Comparison of ENCODE assay signal across 17 cellular contexts in the genomic region with DNA sequence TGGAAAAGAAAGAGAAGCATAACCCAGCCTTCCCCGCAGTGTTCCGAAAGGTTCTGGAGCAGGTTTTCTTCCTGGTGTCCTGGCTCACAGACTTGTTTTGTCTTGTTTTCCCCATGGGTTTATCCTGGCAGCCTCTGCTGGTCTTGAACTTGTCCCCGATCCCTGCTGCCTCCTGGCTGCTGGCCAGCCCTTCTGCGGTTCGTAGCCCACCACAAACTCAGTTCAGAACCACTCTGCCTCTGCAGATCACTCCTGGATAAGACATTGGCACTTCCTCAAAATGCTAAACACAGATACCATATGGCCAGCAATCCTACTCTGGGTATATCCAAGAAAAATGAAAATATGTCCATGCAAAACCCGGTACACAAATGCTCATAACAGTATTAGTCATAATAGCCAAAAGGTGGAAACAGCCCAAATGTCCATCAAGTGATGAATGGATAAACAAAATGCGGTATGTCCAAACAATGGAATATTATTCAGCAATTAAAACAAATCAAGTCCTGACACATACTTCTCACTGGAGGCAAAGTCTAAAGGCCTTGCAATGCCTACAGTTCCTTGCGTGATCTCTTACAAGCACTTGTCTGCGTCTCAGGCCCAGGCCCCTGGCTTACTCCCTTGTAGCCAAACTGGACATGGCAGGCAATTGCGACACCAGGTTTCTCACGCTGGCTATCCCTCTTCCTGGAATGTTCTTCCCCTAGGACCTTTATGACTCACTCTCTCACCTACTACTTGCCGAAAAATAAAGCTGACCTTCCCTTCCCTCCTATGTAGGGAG. TPM values are rescaled to one million over a fixed set of nuclear protein-coding genes. Genes with fewer than 3 reads are reported as not detected.
A peak's percentile ranks its signal among the peaks of the same experiment; 100 is the strongest.
DNase-seq lines count a peak whose midpoint lies in the region; ATAC-seq, FAIRE-seq and TF ChIP-seq lines count a peak whose summit lies in the region.
"Had no signal": no experiment of that assay in that cellular context is flagged by ENCODE, and none has a peak within 500 bp of the region (broad histone marks: within the 10 kb centered on the region; RNA-seq: fewer than 3 reads in every experiment).

No MANE protein-coding gene starts in this region.

- POLR2A ChIA-PET in GM12878 (lab: Charles Lee): no interaction called here

- H3K36me3 Mint-ChIP-seq in neural crest cell (ENCODE audit: low read depth): no peaks in the 10 kb centered on the region
- H3K36me3 Mint-ChIP-seq: naive B cell had no signal

- ATAC-seq in GM12878 (no peak), HG03520 (IDR thresholded peaks at IDR 0.05; ENCODE audit: unreplicated experiment) (no peak), GM21723 (IDR thresholded peaks at IDR 0.05; ENCODE audit: unreplicated experiment) (no peak), GM18498 (IDR thresholded peaks at IDR 0.05; ENCODE audit: unreplicated experiment) (no peak)

- H4K20me1 ChIP-seq in GM12878 (ENCODE audit: control insufficient read depth, insufficient read depth): no peaks in the 10 kb centered on the region

- in situ Hi-C loops in GM12878 (cut with MboI): no loop called here

- intact Hi-C loops in GM12878 (cut with micrococcal nuclease; ENCODE audit: unreplicated experiment): no loop called here

- no peak overlapping the region for H3K4me2 ChIP-seq in GM12878 (ENCODE audit: control insufficient read depth, insufficient read depth)

- H3K79me2 ChIP-seq in GM12878 (ENCODE audit: control insufficient read depth, insufficient read depth, low read length): no peaks in the 10 kb centered on the region

- no peaks in the 10 kb centered on the region for H3K4me1 ChIP-seq in GM12878 (ENCODE audit: control insufficient read depth, insufficient read depth, low read length)
- H3K4me1 ChIP-seq: right atrium auricular region had no signal

- no peak overlapping the region for H3K4me3 ChIP-seq in GM12878
- H3K4me3 ChIP-seq: right atrium auricular region had no signal

- WGBS in GM12878 (ENCODE audit: insufficient coverage, insufficient replicate concordance, low lambda C conversion rate, missing lambda C conversion rate): 50% methylated on average over 12 of the region's 12 CpGs

- no peak overlapping the region for H3K9ac ChIP-seq in GM12878 (ENCODE audit: control insufficient read depth, insufficient read depth, low read length)

- H3K4me1 Mint-ChIP-seq in neural crest cell: peaks cover 3% of the 10 kb centered on the region
- H3K4me1 Mint-ChIP-seq: naive B cell had no signal

- FAIRE-seq in GM12878 (lab: Jason Lieb, UNC): no peak

- DNase-seq in ELR (ENCODE audit: low read depth) (peak; percentile 76), NCI-H2171 (lab: John Stamatoyannopoulos, UW) (peak; percentile 4), GM12878 (ENCODE audit: low read depth, low spot score) (no peak), neural crest cell (ENCODE audit: low read depth, low spot score) (no peak), NCI-H2081 treated with DMSO at 0.1 percent for 48 hours (lab: John Stamatoyannopoulos, UW) (no peak)
- DNase-seq: amniotic stem cell; kidney glomerular epithelial cell; naive B cell; NCI-H187 treated with DMSO at 0.1 percent for 48 hours; stimulated activated naive CD8-positive, alpha-beta T cell treated with anti-CD3 and anti-CD28 coated beads, Interleukin-15, Interleukin-2, amounts not matched to agents 100 U/mL and 50 U/mL, for 24 hours had no signal

- no peak overlapping the region for H3K4me3 Mint-ChIP-seq in neural crest cell
- H3K4me3 Mint-ChIP-seq: activated T-helper 1 cell treated with anti-CD3 and anti-CD28 coated beads, Interleukin-12 subunit alpha, Interleukin-12 subunit beta, Interleukin-2, Interleukin-4 antibody, amounts not matched to agents 30 ng/mL and 10 ng/mL and 1 ng/mL, durations not matched to agents 14 hours and 24 hours and 36 hours; naive B cell; T-helper 1 cell treated with Interleukin-12 subunit alpha and Interleukin-12 subunit beta and Interleukin-4 antibody, amounts not matched to agents 30 μg/mL and 1 μg/mL, for 36 hours had no signal

- TF ChIP-seq CTCF in GM12878 (IDR thresholded peaks at IDR 0.05 in 2 of 3, conservative IDR thresholded peaks at IDR 0.05 in 1 of 3; ENCODE audit: control insufficient read depth in 2 of 3, extremely low read depth in 1 of 3, insufficient read depth in 1 of 3, low read depth in 3 of 3, low read length in 3 of 3): no peak
- no peak for TF ChIP-seq CTCF in neural crest cell (conservative IDR thresholded peaks at IDR 0.05)

- RAD21 ChIA-PET in GM12878 (lab: Charles Lee; ENCODE audit: unreplicated experiment): no interaction called here

- SMC1A ChIA-PET in GM12878 (lab: Charles Lee; ENCODE audit: uncharacterized antibody, unreplicated experiment): interaction anchor here (4.7 kb wide), 1 partner anchor 14 kb away, joined by 20 read pairs; no protein-coding TSS in a partner anchor

- CTCF ChIA-PET in GM12878 (lab: Yijun Ruan, JAX): interaction anchor here (2.1 kb wide), 1 partner anchor 16 kb away, joined by 6 read pairs; no protein-coding TSS in a partner anchor

- no peaks in the 10 kb centered on the region for H3K27me3 Mint-ChIP-seq in neural crest cell (ENCODE audit: low read depth)

- H3K27me3 ChIP-seq in GM12878 (replicated peaks in 1 of 2; ENCODE audit: control insufficient read depth in 2 of 2, insufficient read depth in 2 of 2, low read length in 1 of 2): no peaks in the 10 kb centered on the region
- H3K27me3 ChIP-seq: right atrium auricular region had no signal

- no peak for TF ChIP-seq POLR2A in GM12878 (IDR thresholded peaks at IDR 0.05; ENCODE audit: low read depth, low read length)

- TF ChIP-seq EP300 in GM12878 (IDR thresholded peaks at IDR 0.05; ENCODE audit: borderline replicate concordance in 1 of 2, control insufficient read depth in 1 of 2, low read depth in 2 of 2, low read length in 2 of 2): no peak

- no peaks in the 10 kb centered on the region for H3K9me3 ChIP-seq in GM12878 (replicated peaks; ENCODE audit: control insufficient read depth, insufficient read depth, low read length)

- no peak overlapping the region for H3K27ac ChIP-seq in GM12878 (ENCODE audit: control insufficient read depth, insufficient read depth)
- H3K27ac ChIP-seq: right atrium auricular region had no signal

- no peaks in the 10 kb centered on the region for H3K9me3 Mint-ChIP-seq in neural crest cell
- H3K9me3 Mint-ChIP-seq: activated T-helper 1 cell treated with anti-CD3 and anti-CD28 coated beads, Interleukin-12 subunit alpha, Interleukin-12 subunit beta, Interleukin-2, Interleukin-4 antibody, amounts not matched to agents 30 ng/mL and 10 ng/mL and 1 ng/mL, durations not matched to agents 14 hours and 24 hours and 36 hours; T-helper 1 cell treated with Interleukin-12 subunit alpha and Interleukin-12 subunit beta and Interleukin-4 antibody, amounts not matched to agents 30 μg/mL and 1 μg/mL, for 36 hours had no signal

- TF ChIP-seq RAD21 in GM12878 (IDR thresholded peaks at IDR 0.05; ENCODE audit: insufficient read depth, low read depth, low read length): no peak

- no peak overlapping the region for H2AFZ ChIP-seq in GM12878 (ENCODE audit: control insufficient read depth, low read depth, low read length)

- no TSS peak for BruUV-seq in GM12878 (replicated peaks; lab: Mats Ljungman, UMichigan)

- peak overlapping the region; percentile 7 for H3K27ac Mint-ChIP-seq in neural crest cell (ENCODE audit: unreplicated experiment)
- H3K27ac Mint-ChIP-seq: activated T-helper 1 cell treated with anti-CD3 and anti-CD28 coated beads, Interleukin-12 subunit alpha, Interleukin-12 subunit beta, Interleukin-2, Interleukin-4 antibody, amounts not matched to agents 30 ng/mL and 10 ng/mL and 1 ng/mL, durations not matched to agents 14 hours and 24 hours and 36 hours; naive B cell; T-helper 1 cell treated with Interleukin-12 subunit alpha and Interleukin-12 subunit beta and Interleukin-4 antibody, amounts not matched to agents 30 μg/mL and 1 μg/mL, for 36 hours had no signal

- H3K36me3 ChIP-seq in GM12878 (ENCODE audit: control insufficient read depth in 2 of 2, insufficient read depth in 2 of 2, low read length in 1 of 2): no peaks in the 10 kb centered on the region
- H3K36me3 ChIP-seq: right atrium auricular region had no signal

RNA-seq across cellular contexts. Expression of a gene that starts 28.0 kb away (rescaled TPM):
- 15.4 and 16.4 TPM in 2 replicates for total RNA-seq in GM12878 (2013; cell fraction: nucleolus; rRNA removed)
- total RNA-seq in GM12878 (2014; rRNA removed): not detected in 2 replicates
- not detected in 2 replicates for total RNA-seq in GM12878 (2014; rRNA removed; fragmentation: Illumina TruSeq; extraction: Trizol)
- total RNA-seq in GM12878 (2021): 0.21 TPM in 2 replicates
- not detected for polyA plus RNA-seq in GM12878 (2011; ENCODE audit: low read depth)
- 0.04 and 0.12 TPM in 2 replicates for polyA plus RNA-seq in GM12878 (2011; rRNA removed)
- polyA plus RNA-seq in GM12878 (2011; cell fraction: cytosol; rRNA removed): 0.15 and 0.16 TPM in 2 replicates
- 1.2 and 1.8 TPM in 2 replicates for polyA plus RNA-seq in GM12878 (2011; cell fraction: nucleus; rRNA removed)
- polyA plus RNA-seq in GM12878 (2012): 0.04 and 0.11 TPM in 2 replicates
- polyA plus RNA-seq in GM12878 (2014; fragmentation: Illumina TruSeq; extraction: Trizol): 0.06 TPM in 1 of 2 replicates, not detected in the other
- under 1 TPM in 1 of 2 experiments, not detected in 1; 0.02 TPM for polyA plus RNA-seq in GM12878 (2014; fragmentation: Nextera tagmentation; extraction: Ambion mirVana)
- polyA plus RNA-seq in GM12878 (2014; rRNA removed): not detected in 2 replicates
- polyA plus RNA-seq in GM12878 (2016; fragmentation: Nextera tagmentation; extraction: Ambion mirVana): under 1 TPM in 1 of 2 experiments, not detected in 1; 0.24 TPM
- polyA minus RNA-seq in GM12878 (2011; rRNA and poly(A)+ RNA removed): 0.41 and 0.66 TPM in 2 replicates
- 0.42 TPM in 1 of 2 replicates, not detected in the other for polyA minus RNA-seq in GM12878 (2011; cell fraction: cytosol; rRNA and poly(A)+ RNA removed)
- polyA minus RNA-seq in GM12878 (2011; cell fraction: nucleus; rRNA and poly(A)+ RNA removed): 0.60 and 0.77 TPM in 2 replicates
- 20.0 and 22.1 TPM in 2 replicates for total RNA-seq in neural crest cell

RNA-seq across cellular contexts. Expression of a gene that starts 53.3 kb away (rescaled TPM):
- not detected in 2 replicates for total RNA-seq in GM12878 (2013; cell fraction: nucleolus; rRNA removed)
- total RNA-seq in GM12878 (2014; rRNA removed) (not detected in 2 replicates), GM12878 (2014; rRNA removed; fragmentation: Illumina TruSeq; extraction: Trizol) (not detected in 2 replicates), GM12878 (2021) (not detected in 2 replicates), neural crest cell (1.3 and 1.4 TPM in 2 replicates)
- polyA plus RNA-seq in GM12878 (2011; ENCODE audit: low read depth): not detected
- polyA plus RNA-seq in GM12878 (2011; rRNA removed) (not detected in 2 replicates), GM12878 (2014; fragmentation: Illumina TruSeq; extraction: Trizol) (not detected in 2 replicates), GM12878 (2014; fragmentation: Nextera tagmentation; extraction: Ambion mirVana) (not detected), GM12878 (2014; rRNA removed) (not detected in 2 replicates), GM12878 (2016; fragmentation: Nextera tagmentation; extraction: Ambion mirVana) (not detected)
- not detected in 2 replicates for polyA plus RNA-seq in GM12878 (2011; cell fraction: cytosol; rRNA removed)
- not detected in 2 replicates for polyA plus RNA-seq in GM12878 (2011; cell fraction: nucleus; rRNA removed)
- polyA plus RNA-seq in GM12878 (2012): not detected in 2 replicates
- not detected in 2 replicates for polyA minus RNA-seq in GM12878 (2011; rRNA and poly(A)+ RNA removed)
- polyA minus RNA-seq in GM12878 (2011; cell fraction: cytosol; rRNA and poly(A)+ RNA removed): not detected in 2 replicates
- not detected in 2 replicates for polyA minus RNA-seq in GM12878 (2011; cell fraction: nucleus; rRNA and poly(A)+ RNA removed)
- total RNA-seq: activated T-helper 1 cell treated with anti-CD3 and anti-CD28 coated beads, Interleukin-12 subunit alpha, Interleukin-12 subunit beta, Interleukin-2, Interleukin-4 antibody, amounts not matched to agents 30 ng/mL and 10 ng/mL and 1 ng/mL, durations not matched to agents 14 hours and 24 hours and 36 hours; dermis microvascular lymphatic vessel endothelial cell; right atrium auricular region had no signal

Comparison
In these comparisons a context has a peak if more than half of its experiments do, and no peak if none do; other contexts are left out.
1. DNase-seq: peak in ELR (single experiment) and NCI-H2171 (single experiment); none in GM12878 (single experiment), neural crest cell (single experiment) and NCI-H2081 treated with DMSO at 0.1 percent for 48 hours (single experiment).